18 cellular contexts compared by ENCODE assay signal in the genomic region with DNA sequence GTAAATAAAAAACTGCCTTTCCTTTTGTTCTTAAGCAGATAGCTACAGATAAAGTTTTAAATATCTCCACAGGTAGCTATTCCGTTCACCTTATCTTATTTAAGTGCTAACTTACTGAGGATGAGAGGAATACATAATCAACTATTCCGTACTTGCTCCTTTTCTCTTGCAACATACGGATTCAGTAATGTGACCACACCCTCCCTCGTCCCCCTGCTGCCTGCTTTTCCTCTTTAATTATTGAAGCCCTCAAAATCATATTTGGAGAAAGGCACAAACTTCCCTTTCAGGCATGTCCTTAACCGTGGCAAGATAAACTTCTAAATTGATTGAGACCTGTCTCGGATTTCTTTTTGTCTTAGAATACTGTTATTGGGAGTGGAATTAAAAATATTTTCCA.
DNase-seq lines count a peak whose midpoint lies in the region; TF ChIP-seq lines count a peak whose summit lies in the region.
"Had no signal": no experiment of that assay in that cellular context is flagged by ENCODE, and none has a peak within 500 bp of the region (broad histone marks: within the 10 kb centered on the region; RNA-seq: fewer than 3 reads in every experiment).

No MANE protein-coding gene starts in this region.

- H4K20me1 ChIP-seq in GM23248 (ENCODE audit: insufficient read depth), result no peaks in the 10 kb centered on the region

- no peak for TF ChIP-seq POLR2A in suprapubic skin (IDR thresholded peaks at IDR 0.05)

- 0 out of 2 replicates have a peak overlapping the region, but pooled peaks have one; percentile 22 for H2AFZ ChIP-seq in GM23248

- H3K9me2 ChIP-seq in GM23248 (ENCODE audit: insufficient read depth), result no peaks in the 10 kb centered on the region
- H3K9me2 ChIP-seq: SK-N-SH had no signal

- BruUV-seq in MCF 10A (replicated peaks; lab: Mats Ljungman, UMichigan), result no TSS peak

- H3K27ac ChIP-seq in GM23248, result peak overlapping the region; percentile 63
- H3K27ac ChIP-seq in HUES64 (ENCODE audit: low read depth, low read length), result no peak overlapping the region
- peak overlapping the region; percentile 58 for H3K27ac ChIP-seq in suprapubic skin
- H3K27ac ChIP-seq: KMS-11 had no signal

- H3K4me3 ChIP-seq in GM23248, result peak overlapping the region; percentile 59
- H3K4me3 ChIP-seq in HUES64 (ENCODE audit: low read length), result peak overlapping the region; percentile 21
- H3K4me3 ChIP-seq in fibroblast of villous mesenchyme (ENCODE audit: low read depth, low read length), result no peak overlapping the region
- H3K4me3 ChIP-seq in suprapubic skin, result no peak overlapping the region

- H3K9me3 Mint-ChIP-seq in MCF 10A (ENCODE audit: unreplicated experiment), result no peaks in the 10 kb centered on the region

- H3K9ac ChIP-seq in GM23248 (peak overlapping the region; percentile 64), HUES64 (ENCODE audit: low read depth, low read length) (0 out of 2 replicates have a peak overlapping the region, but pooled peaks have one; percentile 14)
- H3K9ac ChIP-seq: KMS-11, SK-N-SH had no signal

- DNase-seq in GM23248 (peak; percentile 54), fibroblast of villous mesenchyme (ENCODE audit: low read depth) (peak; percentile 10), suprapubic skin (ENCODE audit: low spot score in 2 of 2) (peak in 1 of 2 donors; percentile 64), MCF 10A (ENCODE audit: unreplicated experiment) (no peak), hepatic stellate cell (ENCODE audit: low spot score) (no peak), dedifferentiated amniotic fluid mesenchymal stem cell (ENCODE audit: extremely low spot score) (no peak)
- DNase-seq: GDM1, NCI-H1417 treated with DMSO at 0.1 percent for 48 hours, NCI-H187 treated with DMSO at 0.1 percent for 48 hours, NCI-H2227 treated with DMSO at 0.1 percent for 48 hours, NCI-H510A treated with DMSO at 0.1 percent for 48 hours, NCI-H82, RPMI8226, SHP77 treated with DMSO at 0.1 percent for 48 hours, SK-N-SH had no signal

- intact Hi-C loops in MCF 10A (cut with micrococcal nuclease), result no loop called here

- H3K9me3 ChIP-seq in GM23248 (ENCODE audit: low read depth), result no peaks in the 10 kb centered on the region
- no peaks in the 10 kb centered on the region; the same call in 1 of the 2 replicates for H3K9me3 ChIP-seq in HUES64 (ENCODE audit: insufficient read depth, low read depth, low read length)
- no peaks in the 10 kb centered on the region for H3K9me3 ChIP-seq in suprapubic skin
- H3K9me3 ChIP-seq: SK-N-SH had no signal

- peaks cover 49% of the 10 kb centered on the region for H3K36me3 Mint-ChIP-seq in MCF 10A (ENCODE audit: insufficient read depth, unreplicated experiment)

- H3K4me3 Mint-ChIP-seq in MCF 10A (ENCODE audit: unreplicated experiment), result no peak overlapping the region
- H3K4me3 Mint-ChIP-seq: B cell had no signal

- no peak overlapping the region for H3K27ac Mint-ChIP-seq in MCF 10A (ENCODE audit: low read depth, unreplicated experiment)
- H3K27ac Mint-ChIP-seq: B cell had no signal

- peaks cover 5% of the 10 kb centered on the region for H3K4me1 Mint-ChIP-seq in MCF 10A (ENCODE audit: insufficient read depth, unreplicated experiment)
- H3K4me1 Mint-ChIP-seq: B cell had no signal

- POLR2A ChIA-PET in MCF 10A (lab: Yijun Ruan, JAX), result no interaction called here

- H3F3A ChIP-seq in GM23248 (ENCODE audit: insufficient read depth), result peaks cover 12% of the 10 kb centered on the region; the same call in 1 of the 2 replicates

- WGBS in GM23248 (ENCODE audit: low coverage in 1 of 2, low lambda C conversion rate in 2 of 2, missing lambda C conversion rate in 2 of 2), 2 experiments, result 19 to 20% methylated on average over 6 of the region's 6 CpGs
- 49% methylated on average over 6 of the region's 6 CpGs for WGBS in HUES64
- WGBS in suprapubic skin, result 71% methylated on average over 6 of the region's 6 CpGs

- no peak for TF ChIP-seq EP300 in suprapubic skin (IDR thresholded peaks at IDR 0.05)

- H3K27me3 ChIP-seq in GM23248 (replicated peaks; ENCODE audit: insufficient read depth) (no peaks in the 10 kb centered on the region), HUES64 (ENCODE audit: insufficient read depth, low read length) (no peaks in the 10 kb centered on the region), suprapubic skin (no peaks in the 10 kb centered on the region)

- H3K4me1 ChIP-seq in GM23248 (ENCODE audit: insufficient read depth) (peaks cover 20% of the 10 kb centered on the region), HUES64 (ENCODE audit: insufficient read depth, low read length) (peaks cover 22% of the 10 kb centered on the region), suprapubic skin (peaks cover 6% of the 10 kb centered on the region)

- in situ Hi-C loops in GM23248 (cut with MboI), result no loop called here

- TF ChIP-seq CTCF in fibroblast of villous mesenchyme (IDR thresholded peaks at IDR 0.05; ENCODE audit: insufficient read depth, low read depth, low read length) (no peak), suprapubic skin (IDR thresholded peaks at IDR 0.05) (no peak), MCF 10A (IDR thresholded peaks at IDR 0.05; ENCODE audit: unreplicated experiment) (no peak)

- H3K4me2 ChIP-seq in GM23248 (ENCODE audit: unreplicated experiment), result peak overlapping the region; percentile 94
- H3K4me2 ChIP-seq: KMS-11, SK-N-SH had no signal

- H3K79me2 ChIP-seq in GM23248 (ENCODE audit: insufficient read depth), result peaks cover 25% of the 10 kb centered on the region

- CTCF ChIA-PET in MCF 10A (lab: Yijun Ruan, JAX), result no interaction called here

- H3K27me3 Mint-ChIP-seq in MCF 10A (ENCODE audit: insufficient read depth, unreplicated experiment), result no peaks in the 10 kb centered on the region
- H3K27me3 Mint-ChIP-seq: B cell had no signal

- H3K36me3 ChIP-seq in GM23248 (ENCODE audit: low read depth) (peaks cover 17% of the 10 kb centered on the region), HUES64 (ENCODE audit: insufficient read depth, low read length) (peaks cover 48% of the 10 kb centered on the region), suprapubic skin (peaks cover 31% of the 10 kb centered on the region)

Comparison
In these comparisons a context has a peak if more than half of its experiments do, and no peak if none do; other contexts are left out.
1. DNase-seq: peak in GM23248 (single experiment) and fibroblast of villous mesenchyme (single experiment); none in MCF 10A (single experiment), hepatic stellate cell (single experiment) and dedifferentiated amniotic fluid mesenchymal stem cell (single experiment).
2. H3K4me3 ChIP-seq: peak in GM23248 (single experiment) and HUES64 (single experiment); none in fibroblast of villous mesenchyme (single experiment) and suprapubic skin (single experiment).